ENCODE assay signal across 10 cellular contexts in genomic region chr17:83189673-83190385, GRCh38.
A peak's percentile ranks its signal among the peaks of the same experiment; 100 is the strongest.
DNase-seq lines count a peak whose midpoint lies in the region; ATAC-seq and TF ChIP-seq lines count a peak whose summit lies in the region.
"Had no signal": no experiment of that assay in that cellular context is flagged by ENCODE, and none has a peak within 500 bp of the region (broad histone marks: within the 10 kb centered on the region; RNA-seq: fewer than 3 reads in every experiment).

No MANE protein-coding gene starts in this region.

- no peak overlapping the region for H2BK20ac ChIP-seq in IMR-90 (ENCODE audit: low read depth, low read length)

- H2AK9ac ChIP-seq in IMR-90 (replicated peaks; ENCODE audit: low read depth, low read length, poor library complexity), result no peak overlapping the region

- no peak overlapping the region for H4K8ac ChIP-seq in IMR-90 (ENCODE audit: low read depth in 2 of 2, low read length in 2 of 2)

- H3F3A ChIP-seq in PC-3 (ENCODE audit: low read length, unreplicated experiment), result no peaks in the 10 kb centered on the region

- H4K91ac ChIP-seq in IMR-90 (ENCODE audit: insufficient read depth, low read depth, low read length), result peak overlapping the region; percentile 28; the same call in 1 of the 2 replicates

- H3K4me2 ChIP-seq in IMR-90 (ENCODE audit: low read depth, low read length), result peak overlapping the region; percentile 3; the same call in 1 of the 2 replicates
- peak overlapping the region; percentile 16 for H3K4me2 ChIP-seq in osteoblast (ENCODE audit: insufficient read depth, low read length)
- H3K4me2 ChIP-seq in PC-3 (ENCODE audit: low read length), result no peak overlapping the region

- H3K27ac ChIP-seq in IMR-90 (ENCODE audit: insufficient read depth, low read length) (no peak overlapping the region), osteoblast (ENCODE audit: low read depth, low read length) (peak overlapping the region; percentile 91), PC-3 (ENCODE audit: low read length) (no peak overlapping the region)
- H3K27ac ChIP-seq: cardiac muscle cell had no signal

- TF ChIP-seq CTCF in AG04449 (IDR thresholded peaks at IDR 0.05; ENCODE audit: insufficient read depth, low read length, missing control alignments) (no peak), IMR-90 (conservative IDR thresholded peaks at IDR 0.05; ENCODE audit: low read depth, low read length) (no peak), osteoblast (IDR thresholded peaks at IDR 0.05; ENCODE audit: extremely low read depth, low read depth, low read length) (no peak), PC-3 (conservative IDR thresholded peaks at IDR 0.05; ENCODE audit: low read depth, low read length) (no peak), GM13976 (IDR thresholded peaks at IDR 0.05; ENCODE audit: borderline replicate concordance, control extremely low read depth, extremely low read depth, insufficient read depth, missing control alignments) (no peak)

- in situ Hi-C loops in IMR-90 (cut with MboI; ENCODE audit: low sequenced_read_pairs), result no loop called here
- in situ Hi-C loops in GM13976 (cut with MboI; ENCODE audit: low sequenced_read_pairs, unreplicated experiment), result no loop called here

- H3K18ac ChIP-seq in IMR-90 (ENCODE audit: low read depth, low read length), result no peak overlapping the region

- no peaks in the 10 kb centered on the region for H3K9me2 ChIP-seq in PC-3 (replicated peaks; ENCODE audit: low read length)

- H2BK5ac ChIP-seq in IMR-90 (ENCODE audit: low read depth, low read length, poor library complexity, severe bottlenecking), result no peak overlapping the region

- BruUV-seq in IMR-90 (replicated peaks; lab: Mats Ljungman, UMichigan) (no TSS peak), PC-3 (replicated peaks; lab: Mats Ljungman, UMichigan) (no TSS peak)

- peaks cover 16% of the 10 kb centered on the region for H3K4me1 ChIP-seq in IMR-90 (ENCODE audit: control insufficient read depth, insufficient read depth, low read length)
- H3K4me1 ChIP-seq in osteoblast (ENCODE audit: insufficient read depth, low read length), result peaks cover 40% of the 10 kb centered on the region
- H3K4me1 ChIP-seq in PC-3 (ENCODE audit: insufficient read depth, low read length), result peaks cover 9% of the 10 kb centered on the region; the same call in 1 of the 2 replicates

- no peak overlapping the region for H3K23ac ChIP-seq in IMR-90 (ENCODE audit: low read depth, low read length)

- H3K36me3 ChIP-seq in IMR-90 (ENCODE audit: control insufficient read depth, insufficient read depth, low read length), result no peaks in the 10 kb centered on the region
- H3K36me3 ChIP-seq in osteoblast (ENCODE audit: insufficient read depth, low read length), result no peaks in the 10 kb centered on the region
- no peaks in the 10 kb centered on the region for H3K36me3 ChIP-seq in PC-3 (ENCODE audit: low read depth, low read length)
- H3K36me3 ChIP-seq: cardiac muscle cell had no signal

- H4K20me1 ChIP-seq in IMR-90 (ENCODE audit: insufficient read depth, low read length) (peaks cover 14% of the 10 kb centered on the region; the same call in 1 of the 2 replicates), osteoblast (ENCODE audit: insufficient read depth, low read length) (no peaks in the 10 kb centered on the region), PC-3 (ENCODE audit: low read length) (no peaks in the 10 kb centered on the region)

- no peak overlapping the region for H2BK120ac ChIP-seq in IMR-90 (ENCODE audit: low read depth, low read length)

- no peak overlapping the region for H2BK15ac ChIP-seq in IMR-90 (ENCODE audit: low read depth, low read length)

- H3K56ac ChIP-seq in IMR-90 (ENCODE audit: extremely low read depth, insufficient read depth, low read length), result no peak overlapping the region

- H3K79me1 ChIP-seq in IMR-90 (ENCODE audit: low read depth in 1 of 2, low read length in 2 of 2), result no peaks in the 10 kb centered on the region; a peak in 1 of 4 replicates

- peak overlapping the region; percentile 36 for H2AFZ ChIP-seq in IMR-90 (replicated peaks; ENCODE audit: low read length, poor library complexity)
- peak overlapping the region; percentile 78 for H2AFZ ChIP-seq in osteoblast (ENCODE audit: low read length)
- no peak overlapping the region for H2AFZ ChIP-seq in PC-3 (ENCODE audit: low read length)

- 0 out of 2 replicates have a peak overlapping the region, but pooled peaks have one; percentile 3 for H3K4ac ChIP-seq in IMR-90 (ENCODE audit: low read depth, low read length)

- CTCF ChIA-PET in AG04449 (lab: Yijun Ruan, JAX), result interaction anchor here (0.9 to 2.0 kb wide), 4 partner anchors 8 to 14 kb away, joined by 3 to 10 read pairs (median 3); no protein-coding TSS in a partner anchor
- CTCF ChIA-PET in IMR-90 (lab: Yijun Ruan, JAX), result no interaction called here
- CTCF ChIA-PET in PC-3 (lab: Charles Lee), result no interaction called here

- dilution Hi-C loops in IMR-90 (cut with HindIII; ENCODE audit: low sequenced_read_pairs, unreplicated experiment), result no loop called here

- H3K4me3 ChIP-seq in AG04449 (ENCODE audit: low read depth, low read length) (no peak overlapping the region), IMR-90 (ENCODE audit: insufficient read depth, low read depth, low read length) (no peak overlapping the region), osteoblast (ENCODE audit: insufficient read depth, low read length) (peak overlapping the region; percentile 35), PC-3 (ENCODE audit: low read length) (no peak overlapping the region)
- H3K4me3 ChIP-seq: cardiac muscle cell had no signal

- peak overlapping the region; percentile 45; the same call in 1 of the 2 replicates for H2AK5ac ChIP-seq in IMR-90 (ENCODE audit: low read depth, low read length)

- ATAC-seq in IMR-90 (ENCODE audit: low read depth) (peak; percentile 96), PC-3 (no peak)

- H3K14ac ChIP-seq in IMR-90 (replicated peaks; ENCODE audit: low read depth, low read length), result no peak overlapping the region

- intact Hi-C loops in IMR-90 (cut with micrococcal nuclease), result loop anchor here (1.0 kb wide), 1 partner anchor 30 kb away; no protein-coding TSS in a partner anchor
- intact Hi-C loops in PC-3 (cut with micrococcal nuclease), result no loop called here

- peaks cover 19% of the 10 kb centered on the region for H3K9me3 ChIP-seq in IMR-90 (ENCODE audit: control insufficient read depth, insufficient read depth, low read length)
- peaks cover 4% of the 10 kb centered on the region for H3K9me3 ChIP-seq in osteoblast (ENCODE audit: low read depth, low read length)
- H3K9me3 ChIP-seq in PC-3 (ENCODE audit: low read length), result no peaks in the 10 kb centered on the region

- H3K9ac ChIP-seq in IMR-90 (ENCODE audit: low read depth, low read length) (no peak overlapping the region), PC-3 (ENCODE audit: low read length) (no peak overlapping the region)

- H3K79me2 ChIP-seq in osteoblast (ENCODE audit: insufficient read depth, low read length), result no peaks in the 10 kb centered on the region
- no peaks in the 10 kb centered on the region for H3K79me2 ChIP-seq in PC-3 (ENCODE audit: low read length)

- 0% methylated on average over 1 of the region's 22 CpGs; no CpG with 5 or more reads in 1 of the 2 experiments for WGBS in IMR-90 (ENCODE audit: extremely low coverage in 2 of 2, insufficient read length in 1 of 2), 2 experiments

- no peak overlapping the region for H4K5ac ChIP-seq in IMR-90 (ENCODE audit: low read depth, low read length)

- no peak for TF ChIP-seq RAD21 in IMR-90 (IDR thresholded peaks at IDR 0.05; ENCODE audit: low read length)

- POLR2A ChIA-PET in AG04449 (lab: Yijun Ruan, JAX) (interaction anchor here (1.0 kb wide), 1 partner anchor 111 kb away, joined by 3 read pairs; the partner anchor contains the start of gene METRNL), IMR-90 (lab: Charles Lee; ENCODE audit: unreplicated experiment) (no interaction called here), PC-3 (lab: Charles Lee; ENCODE audit: unreplicated experiment) (no interaction called here)

- DNase-seq in AG04449 (ENCODE audit: low read depth, low spot score), result peak; percentile 55
- peak; percentile 90 for DNase-seq in IMR-90
- peak; percentile 87 for DNase-seq in fibroblast of peridontal ligament (ENCODE audit: extremely low read depth)
- peak; percentile 95 for DNase-seq in osteoblast (ENCODE audit: insufficient read length, low spot score, missing footprints)
- no peak for DNase-seq in PC-3
- DNase-seq in kidney tubule cell (ENCODE audit: low spot score), result no peak
- no peak for DNase-seq in GM13976 (ENCODE audit: low spot score)
- DNase-seq in NCI-H128 (lab: John Stamatoyannopoulos, UW; ENCODE audit: unreplicated experiment), result no peak
- DNase-seq: NCI-H2107 had no signal

- peaks cover 9% of the 10 kb centered on the region; the same call in 1 of the 2 replicates for H3K9me1 ChIP-seq in IMR-90 (ENCODE audit: insufficient read depth, low read length)

- peaks cover 27% of the 10 kb centered on the region for H3K27me3 ChIP-seq in IMR-90 (ENCODE audit: control insufficient read depth, insufficient read depth, low read length)
- H3K27me3 ChIP-seq in osteoblast (ENCODE audit: insufficient read depth, low read length), result no peaks in the 10 kb centered on the region
- H3K27me3 ChIP-seq in PC-3 (ENCODE audit: low read length), result 0 out of 2 replicates have a peak, but pooled peaks cover 3% of the 10 kb centered on the region
- H3K27me3 ChIP-seq: cardiac muscle cell had no signal

- TF ChIP-seq POLR2A in IMR-90 (IDR thresholded peaks at IDR 0.05; ENCODE audit: low read depth, low read length), result no peak

TF ChIP-seq in IMR-90, 13 proteins besides CTCF, POLR2A, EP300 and RAD21:
- TF ChIP-seq NFE2L2 (IDR thresholded peaks at IDR 0.05; ENCODE audit: low read depth, low read length), result 0 out of 2 replicates have a peak, but pooled peaks have one; percentile 2
- no peak for TF ChIP-seq FOS (IDR thresholded peaks at IDR 0.05; ENCODE audit: low read depth, low read length)
- peak; percentile 70; the same call in 1 of the 2 replicates for TF ChIP-seq MXI1 (IDR thresholded peaks at IDR 0.05; ENCODE audit: borderline replicate concordance, low read depth, low read length)
- peak; percentile 75; the same call in 1 of the 2 replicates for TF ChIP-seq BHLHE40 (IDR thresholded peaks at IDR 0.05; ENCODE audit: low read depth, low read length)
- peak; percentile 89 for TF ChIP-seq MAFK (IDR thresholded peaks at IDR 0.05; ENCODE audit: low read depth, low read length)

Comparison
In these comparisons a context has a peak if more than half of its experiments do, and no peak if none do; other contexts are left out.
1. DNase-seq: peak in AG04449 (single experiment), IMR-90 (single experiment), fibroblast of peridontal ligament (single experiment) and osteoblast (single experiment); none in PC-3 (single experiment), kidney tubule cell (single experiment), GM13976 (single experiment) and NCI-H128 (single experiment).